Comparison of ENCODE assay signal across 11 cellular contexts in genomic region chr15:89851665-89852341, GRCh38. TPM values are rescaled to one million over a fixed set of nuclear protein-coding genes. Genes with fewer than 3 reads are reported as not detected.
DNase-seq lines count a peak whose midpoint lies in the region; ATAC-seq and TF ChIP-seq lines count a peak whose summit lies in the region.
"Had no signal": no experiment of that assay in that cellular context is flagged by ENCODE, and none has a peak within 500 bp of the region (broad histone marks: within the 10 kb centered on the region; RNA-seq: fewer than 3 reads in every experiment).

No MANE protein-coding gene starts in this region.

- no peak overlapping the region for H2BK15ac ChIP-seq in mesenchymal stem cell (ENCODE audit: low read depth, poor library complexity, severe bottlenecking)

- no peak for TF ChIP-seq POLR2A in vagina (IDR thresholded peaks at IDR 0.05)

- H3K36me3 ChIP-seq in RWPE2 (ENCODE audit: low read depth) (peaks cover 44% of the 10 kb centered on the region), mesenchymal stem cell (ENCODE audit: control insufficient read depth in 1 of 2, insufficient read depth in 2 of 2, low read depth in 1 of 2, low read length in 2 of 2) (peaks cover 5 to 17% of the 10 kb centered on the region in 2 experiments), vagina (no peaks in the 10 kb centered on the region)

- no peak overlapping the region for H3K14ac ChIP-seq in mesenchymal stem cell (ENCODE audit: low read length in 2 of 2)

- no peaks in the 10 kb centered on the region for H3K27me3 ChIP-seq in RWPE2 (ENCODE audit: insufficient read depth, poor library complexity, severe bottlenecking)
- H3K27me3 ChIP-seq in mesenchymal stem cell (ENCODE audit: control insufficient read depth in 1 of 2, insufficient read depth in 1 of 2, low read length in 2 of 2), result no peaks in the 10 kb centered on the region
- H3K27me3 ChIP-seq in vagina, result no peaks in the 10 kb centered on the region

- intact Hi-C loops in vagina (cut with DNase I), result no loop called here

- H3K4me2 ChIP-seq in mesenchymal stem cell (ENCODE audit: low read length, poor library complexity, severe bottlenecking), result no peak overlapping the region

- H3K79me1 ChIP-seq in mesenchymal stem cell (replicated peaks; ENCODE audit: low read length, poor library complexity, severe bottlenecking), result peaks cover 4% of the 10 kb centered on the region

- DNase-seq in RWPE2 (ENCODE audit: low spot score) (no peak), mesenchymal stem cell (no peak), NCI-H345 (lab: John Stamatoyannopoulos, UW) (no peak), DMS 273 (lab: John Stamatoyannopoulos, UW; ENCODE audit: unreplicated experiment) (no peak), vagina (ENCODE audit: extremely low spot score in 2 of 2) (no peak), NCI-H524 treated with DMSO at 0.1 percent for 48 hours (lab: John Stamatoyannopoulos, UW) (no peak)
- DNase-seq: effector memory CD8-positive, alpha-beta T cell; NCI-H1105 treated with DMSO at 0.1 percent for 48 hours had no signal

- no peak overlapping the region for H2BK120ac ChIP-seq in mesenchymal stem cell (ENCODE audit: low read depth, low read length)

- H3K27ac ChIP-seq in RWPE2 (ENCODE audit: poor library complexity, severe bottlenecking) (peak overlapping the region; percentile 96), mesenchymal stem cell (ENCODE audit: low read length, poor library complexity, severe bottlenecking) (no peak overlapping the region), vagina (no peak overlapping the region)
- H3K27ac ChIP-seq: thoracic aorta had no signal

- no peak overlapping the region for H4K91ac ChIP-seq in mesenchymal stem cell (ENCODE audit: low read length)

- no peak overlapping the region for H2AFZ ChIP-seq in mesenchymal stem cell (ENCODE audit: low read depth, low read length)

- TF ChIP-seq CTCF in RWPE2 (IDR thresholded peaks at IDR 0.05; ENCODE audit: poor library complexity, severe bottlenecking) (no peak), vagina (IDR thresholded peaks at IDR 0.05) (no peak)

- WGBS in mesenchymal stem cell, result over 99% methylated on average over 5 of the region's 5 CpGs

- H3K4me1 ChIP-seq in RWPE2 (ENCODE audit: insufficient read depth, poor library complexity, severe bottlenecking) (peaks cover 31% of the 10 kb centered on the region), mesenchymal stem cell (ENCODE audit: control insufficient read depth, insufficient read depth, low read depth, low read length) (peaks cover 2% of the 10 kb centered on the region), vagina (no peaks in the 10 kb centered on the region)

- no peak overlapping the region for H4K8ac ChIP-seq in mesenchymal stem cell (ENCODE audit: low read length)

- H3K4me3 ChIP-seq in RWPE2 (ENCODE audit: severe bottlenecking) (no peak overlapping the region), mesenchymal stem cell (ENCODE audit: insufficient read depth in 1 of 2, low read depth in 1 of 2, low read length in 2 of 2) (no peak overlapping the region), vagina (no peak overlapping the region)
- H3K4me3 ChIP-seq: thoracic aorta had no signal

- H3K18ac ChIP-seq in mesenchymal stem cell (ENCODE audit: low read depth in 1 of 2, low read length in 2 of 2), result no peak overlapping the region

- no peak overlapping the region for H2AK5ac ChIP-seq in mesenchymal stem cell (ENCODE audit: low read length, severe bottlenecking)

- no peak overlapping the region for H2BK5ac ChIP-seq in mesenchymal stem cell (ENCODE audit: low read depth, low read length, poor library complexity, severe bottlenecking)

- H2BK12ac ChIP-seq in mesenchymal stem cell (ENCODE audit: low read length in 2 of 2), result no peak overlapping the region

- peak; percentile 44 for ATAC-seq in GM18873 (IDR thresholded peaks at IDR 0.05; ENCODE audit: low FRiP score, unreplicated experiment)
- ATAC-seq in HG03064 (IDR thresholded peaks at IDR 0.05; ENCODE audit: low read depth, unreplicated experiment), result peak; percentile 54
- peak; percentile 6; the same call in 1 of the 3 replicates for ATAC-seq in RWPE2 (ENCODE audit: low read depth)
- ATAC-seq: effector memory CD8-positive, alpha-beta T cell had no signal

- no peaks in the 10 kb centered on the region for H3K9me3 ChIP-seq in RWPE2 (ENCODE audit: severe bottlenecking)
- no peaks in the 10 kb centered on the region for H3K9me3 ChIP-seq in mesenchymal stem cell (ENCODE audit: control insufficient read depth, low read length)
- no peaks in the 10 kb centered on the region for H3K9me3 ChIP-seq in vagina
- H3K9me3 ChIP-seq: thoracic aorta had no signal

- no peak overlapping the region for H3K23ac ChIP-seq in mesenchymal stem cell (ENCODE audit: low read length in 2 of 2)

- H3K9ac ChIP-seq in mesenchymal stem cell (ENCODE audit: low read length), result peak overlapping the region; percentile 36

- H3K4ac ChIP-seq in mesenchymal stem cell (ENCODE audit: low read depth in 1 of 2, low read length in 2 of 2), result no peak overlapping the region

RNA-seq across cellular contexts. Expression of gene ANPEP, which starts 37.2 kb away (rescaled TPM):
- 63.7 TPM for polyA plus RNA-seq in mesenchymal stem cell (2013, experiment 1 of 2)
- polyA plus RNA-seq in mesenchymal stem cell (2013, experiment 2 of 2), result 61.6 TPM
- 55.0 TPM for total RNA-seq in vagina

RNA-seq across cellular contexts. Expression of gene AP3S2, which starts 42.0 kb away (rescaled TPM):
- 22.4 TPM for polyA plus RNA-seq in mesenchymal stem cell (2013, experiment 1 of 2)
- polyA plus RNA-seq in mesenchymal stem cell (2013, experiment 2 of 2), result 23.4 TPM
- 39.5 TPM for total RNA-seq in vagina
